In the genomic region with DNA sequence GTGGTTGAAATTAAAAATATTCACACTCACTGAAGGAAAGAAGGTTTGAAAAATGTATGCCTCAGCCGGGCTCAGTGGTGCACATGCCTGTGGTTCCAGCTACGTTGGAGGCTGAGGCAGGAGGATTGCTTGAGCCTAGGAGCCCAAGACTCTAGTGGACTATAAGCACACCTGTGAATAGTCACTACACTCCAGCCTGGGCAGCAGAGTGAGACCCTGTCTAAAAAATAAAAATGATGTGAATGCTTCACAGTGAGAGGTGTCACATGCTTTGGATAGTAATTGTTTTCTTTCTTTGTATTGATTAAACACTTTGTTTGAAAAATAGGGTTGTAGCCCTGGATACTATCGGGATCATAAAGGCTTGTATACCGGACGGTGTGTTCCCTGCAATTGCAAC, we compare ENCODE assay signal across 1 cellular context.
TF ChIP-seq lines count a peak whose summit lies in the region.

No MANE protein-coding gene starts in this region.

TF ChIP-seq in GM23338, 12 proteins besides CTCF, POLR2A, EP300 and RAD21 (continued from another document):
- TF ChIP-seq, protein P1, sequence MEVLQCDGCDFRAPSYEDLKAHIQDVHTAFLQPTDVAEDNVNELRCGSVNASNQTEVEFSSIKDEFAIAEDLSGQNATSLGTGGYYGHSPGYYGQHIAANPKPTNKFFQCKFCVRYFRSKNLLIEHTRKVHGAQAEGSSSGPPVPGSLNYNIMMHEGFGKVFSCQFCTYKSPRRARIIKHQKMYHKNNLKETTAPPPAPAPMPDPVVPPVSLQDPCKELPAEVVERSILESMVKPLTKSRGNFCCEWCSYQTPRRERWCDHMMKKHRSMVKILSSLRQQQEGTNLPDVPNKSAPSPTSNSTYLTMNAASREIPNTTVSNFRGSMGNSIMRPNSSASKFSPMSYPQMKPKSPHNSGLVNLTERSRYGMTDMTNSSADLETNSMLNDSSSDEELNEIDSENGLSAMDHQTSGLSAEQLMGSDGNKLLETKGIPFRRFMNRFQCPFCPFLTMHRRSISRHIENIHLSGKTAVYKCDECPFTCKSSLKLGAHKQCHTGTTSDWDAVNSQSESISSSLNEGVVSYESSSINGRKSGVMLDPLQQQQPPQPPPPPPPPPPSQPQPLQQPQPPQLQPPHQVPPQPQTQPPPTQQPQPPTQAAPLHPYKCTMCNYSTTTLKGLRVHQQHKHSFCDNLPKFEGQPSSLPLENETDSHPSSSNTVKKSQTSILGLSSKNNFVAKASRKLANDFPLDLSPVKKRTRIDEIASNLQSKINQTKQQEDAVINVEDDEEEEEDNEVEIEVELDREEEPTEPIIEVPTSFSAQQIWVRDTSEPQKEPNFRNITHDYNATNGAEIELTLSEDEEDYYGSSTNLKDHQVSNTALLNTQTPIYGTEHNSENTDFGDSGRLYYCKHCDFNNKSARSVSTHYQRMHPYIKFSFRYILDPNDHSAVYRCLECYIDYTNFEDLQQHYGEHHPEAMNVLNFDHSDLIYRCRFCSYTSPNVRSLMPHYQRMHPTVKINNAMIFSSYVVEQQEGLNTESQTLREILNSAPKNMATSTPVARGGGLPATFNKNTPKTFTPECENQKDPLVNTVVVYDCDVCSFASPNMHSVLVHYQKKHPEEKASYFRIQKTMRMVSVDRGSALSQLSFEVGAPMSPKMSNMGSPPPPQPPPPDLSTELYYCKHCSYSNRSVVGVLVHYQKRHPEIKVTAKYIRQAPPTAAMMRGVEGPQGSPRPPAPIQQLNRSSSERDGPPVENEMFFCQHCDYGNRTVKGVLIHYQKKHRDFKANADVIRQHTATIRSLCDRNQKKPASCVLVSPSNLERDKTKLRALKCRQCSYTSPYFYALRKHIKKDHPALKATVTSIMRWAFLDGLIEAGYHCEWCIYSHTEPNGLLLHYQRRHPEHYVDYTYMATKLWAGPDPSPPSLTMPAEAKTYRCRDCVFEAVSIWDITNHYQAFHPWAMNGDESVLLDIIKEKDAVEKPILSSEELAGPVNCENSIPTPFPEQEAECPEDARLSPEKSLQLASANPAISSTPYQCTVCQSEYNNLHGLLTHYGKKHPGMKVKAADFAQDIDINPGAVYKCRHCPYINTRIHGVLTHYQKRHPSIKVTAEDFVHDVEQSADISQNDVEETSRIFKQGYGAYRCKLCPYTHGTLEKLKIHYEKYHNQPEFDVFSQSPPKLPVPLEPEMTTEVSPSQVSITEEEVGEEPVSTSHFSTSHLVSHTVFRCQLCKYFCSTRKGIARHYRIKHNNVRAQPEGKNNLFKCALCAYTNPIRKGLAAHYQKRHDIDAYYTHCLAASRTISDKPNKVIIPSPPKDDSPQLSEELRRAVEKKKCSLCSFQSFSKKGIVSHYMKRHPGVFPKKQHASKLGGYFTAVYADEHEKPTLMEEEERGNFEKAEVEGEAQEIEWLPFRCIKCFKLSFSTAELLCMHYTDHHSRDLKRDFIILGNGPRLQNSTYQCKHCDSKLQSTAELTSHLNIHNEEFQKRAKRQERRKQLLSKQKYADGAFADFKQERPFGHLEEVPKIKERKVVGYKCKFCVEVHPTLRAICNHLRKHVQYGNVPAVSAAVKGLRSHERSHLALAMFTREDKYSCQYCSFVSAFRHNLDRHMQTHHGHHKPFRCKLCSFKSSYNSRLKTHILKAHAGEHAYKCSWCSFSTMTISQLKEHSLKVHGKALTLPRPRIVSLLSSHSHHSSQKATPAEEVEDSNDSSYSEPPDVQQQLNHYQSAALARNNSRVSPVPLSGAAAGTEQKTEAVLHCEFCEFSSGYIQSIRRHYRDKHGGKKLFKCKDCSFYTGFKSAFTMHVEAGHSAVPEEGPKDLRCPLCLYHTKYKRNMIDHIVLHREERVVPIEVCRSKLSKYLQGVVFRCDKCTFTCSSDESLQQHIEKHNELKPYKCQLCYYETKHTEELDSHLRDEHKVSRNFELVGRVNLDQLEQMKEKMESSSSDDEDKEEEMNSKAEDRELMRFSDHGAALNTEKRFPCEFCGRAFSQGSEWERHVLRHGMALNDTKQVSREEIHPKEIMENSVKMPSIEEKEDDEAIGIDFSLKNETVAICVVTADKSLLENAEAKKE (CRISPR knock-in tag; IDR thresholded peaks at IDR 0.05): no peak
- TF ChIP-seq ZNF114 (CRISPR knock-in tag; IDR thresholded peaks at IDR 0.05) (no peak), EZH2 (IDR thresholded peaks at IDR 0.05; ENCODE audit: low read depth, unreplicated experiment) (no peak), ZNF331 (CRISPR knock-in tag; IDR thresholded peaks at IDR 0.05; ENCODE audit: low read depth) (no peak)
